Comparison of ENCODE assay signal across 8 cellular contexts in the genomic region with DNA sequence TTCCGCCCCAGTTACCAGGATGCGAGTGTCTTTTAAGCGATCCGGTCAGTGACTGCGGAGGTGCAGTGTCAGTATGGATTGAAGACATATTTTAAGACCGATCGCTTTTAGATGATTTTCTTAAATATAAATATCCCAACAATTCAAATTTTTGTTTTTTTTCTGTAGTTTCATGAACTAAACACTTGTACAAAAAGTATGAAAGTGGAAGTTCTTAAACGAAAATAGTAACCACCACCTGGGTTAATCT. TPM values are rescaled to one million over a fixed set of nuclear protein-coding genes. Genes with fewer than 3 reads are reported as not detected.
DNase-seq lines count a peak whose midpoint lies in the region; ATAC-seq and TF ChIP-seq lines count a peak whose summit lies in the region.

No MANE protein-coding gene starts in this region.

- H3K9me3 Mint-ChIP-seq in natural killer cell: no peaks in the 10 kb centered on the region

- peaks cover 23 to 33% of the 10 kb centered on the region in 2 donors for H3K4me1 Mint-ChIP-seq in natural killer cell

- H3K27me3 Mint-ChIP-seq in natural killer cell (ENCODE audit: low read depth in 2 of 2): peaks cover under 1 to 3% of the 10 kb centered on the region in 2 donors

- H3K4me2 ChIP-seq in BLaER1 treated with 17β-estradiol and CSF1 and Interleukin-3, amounts not matched to agents 10 nM and 100 nM: peak overlapping the region; percentile 62 to 92 (median 85)

- DNase-seq in choroid plexus epithelial cell (ENCODE audit: low read depth): no peak
- DNase-seq in natural killer cell: no peak
- DNase-seq in AG20443 (ENCODE audit: low spot score): no peak

- no peaks in the 10 kb centered on the region for H3K36me3 Mint-ChIP-seq in natural killer cell

- ATAC-seq in natural killer cell (no peak), HG03520 (IDR thresholded peaks at IDR 0.05; ENCODE audit: unreplicated experiment) (no peak), GM19452 (IDR thresholded peaks at IDR 0.05; ENCODE audit: unreplicated experiment) (no peak), HG03442 (IDR thresholded peaks at IDR 0.05; ENCODE audit: unreplicated experiment) (no peak)

- intact Hi-C loops in natural killer cell (cut with micrococcal nuclease): loop anchor here (5.0 kb wide), 3 partner anchors 65 to 785 kb away; a partner anchor contains a TSS

- peaks cover 0 to 18% (median 7%) of the 10 kb centered on the region in 10 experiments; a peak in 9 of 20 replicates for H3K4me1 ChIP-seq in BLaER1 treated with 17β-estradiol and CSF1 and Interleukin-3, amounts not matched to agents 10 nM and 100 nM
- H3K4me1 ChIP-seq in HUES6 (ENCODE audit: control insufficient read depth, insufficient read depth, low read length): peaks cover 21% of the 10 kb centered on the region

- no peaks in the 10 kb centered on the region for H3K36me3 ChIP-seq in BLaER1 treated with 17β-estradiol and CSF1 and Interleukin-3, amounts not matched to agents 10 nM and 100 nM
- H3K36me3 ChIP-seq in HUES6 (ENCODE audit: control insufficient read depth, insufficient read depth, low read length): no peaks in the 10 kb centered on the region

- H3K4me3 ChIP-seq in BLaER1 treated with 17β-estradiol and CSF1 and Interleukin-3, amounts not matched to agents 10 nM and 100 nM: peak overlapping the region; percentile 61 to 79 (median 70)
- peak overlapping the region; percentile 88 for H3K4me3 ChIP-seq in HUES6 (ENCODE audit: low read depth, low read length)
- peak overlapping the region; percentile 83 for H3K4me3 ChIP-seq in choroid plexus epithelial cell (ENCODE audit: low read depth, low read length)

- H3K27ac ChIP-seq in BLaER1 treated with 17β-estradiol and CSF1 and Interleukin-3, amounts not matched to agents 10 nM and 100 nM: peak overlapping the region; percentile 80 to 92 (median 90); a peak in 21 of 22 replicates
- no peak overlapping the region for H3K27ac ChIP-seq in HUES6 (ENCODE audit: low read depth, low read length)

- H3K27me3 ChIP-seq in BLaER1 treated with 17β-estradiol and CSF1 and Interleukin-3, amounts not matched to agents 10 nM and 100 nM: peaks cover 89 to 99% (median 96%) of the 10 kb centered on the region in 11 experiments
- peaks cover 75% of the 10 kb centered on the region for H3K27me3 ChIP-seq in HUES6 (ENCODE audit: control insufficient read depth, insufficient read depth, low read length)

- H3K4me3 Mint-ChIP-seq in natural killer cell: peak overlapping the region; percentile 89

- peak overlapping the region; percentile 86 to 95 (median 88); a peak in 21 of 22 replicates for H3K9ac ChIP-seq in BLaER1 treated with 17β-estradiol and CSF1 and Interleukin-3, amounts not matched to agents 10 nM and 100 nM
- H3K9ac ChIP-seq in HUES6 (ENCODE audit: low read length): peak overlapping the region; percentile 79

- no peaks in the 10 kb centered on the region for H3K9me3 ChIP-seq in BLaER1 treated with 17β-estradiol and CSF1 and Interleukin-3, amounts not matched to agents 10 nM and 100 nM (replicated peaks in 1 of 11)
- no peaks in the 10 kb centered on the region for H3K9me3 ChIP-seq in HUES6 (ENCODE audit: control insufficient read depth, insufficient read depth, low read depth, low read length)

- H4K20me1 ChIP-seq in BLaER1 treated with 17β-estradiol and CSF1 and Interleukin-3, amounts not matched to agents 10 nM and 100 nM: peaks cover 0 to 59% (median 21%) of the 10 kb centered on the region in 11 experiments; a peak in 15 of 22 replicates

- TF ChIP-seq CTCF in choroid plexus epithelial cell (conservative IDR thresholded peaks at IDR 0.05; ENCODE audit: low read depth, low read length) (no peak), natural killer cell (IDR thresholded peaks at IDR 0.05) (no peak)

- H3K27ac Mint-ChIP-seq in natural killer cell: peak overlapping the region; percentile 92 to 93

RNA-seq across cellular contexts. Expression of a gene that starts 0.9 kb away (rescaled TPM):
- total RNA-seq in natural killer cell: 10 to 100 TPM; 43.1 to 48.3 (median 44.2) TPM

RNA-seq across cellular contexts. Expression of a gene that starts 3.9 kb away (rescaled TPM):
- 10 to 100 TPM; 60.5 to 69.8 (median 66.4) TPM for total RNA-seq in natural killer cell

RNA-seq across cellular contexts. Expression of a gene that starts 28.2 kb away (rescaled TPM):
- under 1 TPM in 2 of 3 donors, not detected in 1; 0.35 to 0.79 TPM for total RNA-seq in natural killer cell
